Comparison of ENCODE assay signal across 7 cellular contexts in the genomic region with DNA sequence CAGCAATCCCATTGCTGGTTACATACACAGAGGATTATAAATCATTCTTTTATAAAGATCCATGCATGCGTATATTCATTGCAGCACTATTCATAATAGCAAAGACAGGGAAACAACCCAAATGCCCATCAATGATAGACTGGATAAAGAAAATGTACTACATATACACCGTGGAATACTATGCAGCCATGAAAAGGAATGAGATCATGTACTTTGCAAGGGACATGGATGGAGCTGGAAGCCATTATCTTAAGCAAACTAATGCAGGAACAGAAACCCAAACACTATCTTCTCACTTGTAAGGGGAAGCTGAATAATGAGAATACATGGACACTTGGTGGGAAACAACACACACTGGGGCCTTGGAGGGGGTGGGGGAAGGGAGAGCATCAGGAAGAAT.
"Had no signal": no experiment of that assay in that cellular context is flagged by ENCODE, and none has a peak within 500 bp of the region (broad histone marks: within the 10 kb centered on the region; RNA-seq: fewer than 3 reads in every experiment).

No MANE protein-coding gene starts in this region.

- H3K9me3 ChIP-seq: HAP-1 had no signal

- H3K4me1 Mint-ChIP-seq: GM23338 had no signal

- H3K4me1 ChIP-seq: HAP-1 had no signal

- H2AFZ ChIP-seq: GM23338 had no signal

- H3K4me3 ChIP-seq: GM23338, HAP-1 had no signal

- FAIRE-seq: HTR-8/SVneo had no signal

- DNase-seq: H7, IMR-90, KBM-7 had no signal

- H3K36me3 ChIP-seq: HAP-1 had no signal

- H3K4me2 ChIP-seq: GM23338 had no signal

- H3K4me3 Mint-ChIP-seq: GM23338 had no signal

- ATAC-seq: GM23338, HCT116 had no signal

- H3K27ac Mint-ChIP-seq: GM23338 had no signal
